ENCODE assay signal across 12 cellular contexts in the genomic region with DNA sequence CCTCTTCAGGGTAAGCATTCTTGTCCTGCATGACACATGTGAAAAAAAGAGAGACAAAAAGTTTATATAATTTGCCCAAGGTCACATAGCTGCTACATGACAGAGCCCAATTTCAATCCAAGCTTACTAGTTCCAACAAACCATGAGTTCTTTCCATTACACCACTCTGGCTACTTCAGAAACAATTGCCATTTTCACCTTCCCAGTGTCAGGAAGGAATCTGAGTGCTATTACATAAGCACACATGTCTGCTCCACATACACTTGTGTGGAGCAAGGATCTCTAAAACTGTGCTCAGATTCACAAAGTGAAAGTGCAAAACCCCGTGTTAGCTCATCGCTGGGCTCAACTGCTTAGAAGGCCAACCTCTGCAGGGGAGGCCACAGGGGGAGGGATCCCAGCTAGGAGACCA.
DNase-seq lines count a peak whose midpoint lies in the region; ATAC-seq, FAIRE-seq and TF ChIP-seq lines count a peak whose summit lies in the region.
"Had no signal": no experiment of that assay in that cellular context is flagged by ENCODE, and none has a peak within 500 bp of the region (broad histone marks: within the 10 kb centered on the region; RNA-seq: fewer than 3 reads in every experiment).

No MANE protein-coding gene starts in this region.

- H4K20me1 ChIP-seq in keratinocyte (ENCODE audit: control insufficient read depth, extremely low read depth, insufficient read depth, low read length): no peaks in the 10 kb centered on the region

- H3K27ac ChIP-seq in HEK293 (ENCODE audit: extremely low read depth, low read depth, low read length) (no peak overlapping the region), keratinocyte (ENCODE audit: control insufficient read depth, insufficient read depth, low read length) (no peak overlapping the region), transverse colon (peak overlapping the region; percentile 48 to 74 (median 64))
- H3K27ac ChIP-seq: HL-60 had no signal

- H3K9me1 ChIP-seq in keratinocyte (ENCODE audit: control insufficient read depth, extremely low read depth, insufficient read depth, low read length): no peaks in the 10 kb centered on the region

- ATAC-seq in GM18511 (IDR thresholded peaks at IDR 0.05; ENCODE audit: unreplicated experiment): no peak
- ATAC-seq: stimulated activated naive B cell treated with anti-CD40 and anti-IgM and Interleukin-4, amounts not matched to agents 10 μg/mL and 1 μg/mL and 100 μg/mL, for 72 hours had no signal

- H3K27me3 ChIP-seq in keratinocyte (ENCODE audit: control insufficient read depth, extremely low read depth, insufficient read depth, low read length) (no peaks in the 10 kb centered on the region), transverse colon (no peaks in the 10 kb centered on the region)

- CTCF ChIA-PET in HEK293 (lab: Yijun Ruan, JAX): no interaction called here

- H3K4me3 ChIP-seq in HEK293 (ENCODE audit: low read depth, low read length) (no peak overlapping the region), astrocyte of the spinal cord (ENCODE audit: low read depth, low read length) (no peak overlapping the region), keratinocyte (ENCODE audit: control insufficient read depth in 2 of 3, extremely low read depth in 1 of 3, insufficient read depth in 2 of 3, low read depth in 1 of 3, low read length in 3 of 3) (no peak overlapping the region), transverse colon (no peak overlapping the region)

- intact Hi-C loops in transverse colon (cut with DNase I; ENCODE audit: low total_unique reads): no loop called here
- intact Hi-C loops in posterior cingulate gyrus (cut with DNase I): no loop called here

- TF ChIP-seq CTCF in HEK293 (tag by site-specific recombination; IDR thresholded peaks at IDR 0.05) (no peak), astrocyte of the spinal cord (IDR thresholded peaks at IDR 0.05; ENCODE audit: low read depth, low read length) (no peak), keratinocyte (optimal IDR thresholded peaks at IDR 0.05 in 1 of 3, IDR thresholded peaks at IDR 0.05 in 1 of 3, conservative IDR thresholded peaks at IDR 0.05 in 1 of 3; ENCODE audit: extremely low read depth in 1 of 3, insufficient read depth in 2 of 3, low read length in 3 of 3) (no peak), transverse colon (IDR thresholded peaks at IDR 0.05) (no peak)

- DNase-seq in astrocyte of the spinal cord (ENCODE audit: low read depth, low spot score) (peak; percentile 2), keratinocyte (ENCODE audit: low read depth, low spot score) (no peak), transverse colon (no peak), posterior cingulate gyrus (no peak), NCI-H187 (lab: John Stamatoyannopoulos, UW) (no peak)
- DNase-seq: activated CD4-positive, CD25-positive, alpha-beta regulatory T cell; NCI-H1417 treated with DMSO at 0.1 percent for 48 hours; NCI-H748 treated with DMSO at 0.1 percent for 48 hours; stimulated activated naive B cell treated with anti-CD40 and anti-IgM and Interleukin-4, amounts not matched to agents 10 μg/mL and 1 μg/mL and 100 μg/mL, for 72 hours had no signal

- no peaks in the 10 kb centered on the region for H3K36me3 ChIP-seq in HEK293 (ENCODE audit: control insufficient read depth in 2 of 2, insufficient read depth in 1 of 2, low read length in 2 of 2)
- no peaks in the 10 kb centered on the region for H3K36me3 ChIP-seq in keratinocyte (ENCODE audit: control insufficient read depth in 2 of 2, extremely low read depth in 1 of 2, insufficient read depth in 2 of 2, low read length in 2 of 2)
- H3K36me3 ChIP-seq in transverse colon: no peaks in the 10 kb centered on the region

- H3K79me2 ChIP-seq in keratinocyte (ENCODE audit: control insufficient read depth, insufficient read depth, low read length): no peaks in the 10 kb centered on the region

- H3K9ac ChIP-seq in keratinocyte (ENCODE audit: control insufficient read depth, extremely low read depth, insufficient read depth, low read length): no peak overlapping the region

- peak overlapping the region; percentile 77 for H2AFZ ChIP-seq in keratinocyte (ENCODE audit: control insufficient read depth, low read length)

- H3K4me1 ChIP-seq in HEK293 (ENCODE audit: control insufficient read depth, insufficient read depth, low read length): no peaks in the 10 kb centered on the region; the same call in 1 of the 2 replicates
- no peaks in the 10 kb centered on the region for H3K4me1 ChIP-seq in keratinocyte (ENCODE audit: control insufficient read depth, extremely low read depth, insufficient read depth, low read length)
- peaks cover 0 to 8% (median 0%) of the 10 kb centered on the region in 4 donors for H3K4me1 ChIP-seq in transverse colon

- H3K9me3 ChIP-seq in HEK293 (ENCODE audit: control insufficient read depth, insufficient read depth, low read depth, low read length) (no peaks in the 10 kb centered on the region), keratinocyte (ENCODE audit: control insufficient read depth, low read depth, low read length) (no peaks in the 10 kb centered on the region), transverse colon (no peaks in the 10 kb centered on the region)

- POLR2A ChIA-PET in HEK293 (lab: Yijun Ruan, JAX): no interaction called here

- 89% methylated on average over 2 of the region's 2 CpGs; no CpG with 5 or more reads in 1 of the 2 donors for WGBS in transverse colon (ENCODE audit: low coverage in 1 of 2), 2 donors

- TF ChIP-seq POLR2A in transverse colon (IDR thresholded peaks at IDR 0.05): no peak

- H3K4me2 ChIP-seq in keratinocyte (ENCODE audit: control insufficient read depth, extremely low read depth, insufficient read depth, low read depth, low read length): peak overlapping the region; percentile 59

- in situ Hi-C loops in astrocyte of the spinal cord (cut with HindIII; ENCODE audit: low sequenced_read_pairs): no loop called here
- in situ Hi-C loops in transverse colon (cut with MboI; ENCODE audit: low pct_ligation_motif_present in 1 of 4, low pct_unique_long_range_greater_than_20kb in 1 of 4, low sequenced_read_pairs in 3 of 4): no loop called here

- TF ChIP-seq EP300 in transverse colon (IDR thresholded peaks at IDR 0.05; ENCODE audit: low read depth): peak; percentile 52

- no peak for FAIRE-seq in keratinocyte (lab: Jason Lieb, UNC)

- dilution Hi-C loops in keratinocyte (cut with MboI; ENCODE audit: extremely low pct_ligation_motif_present, low sequenced_read_pairs): no loop called here

TF ChIP-seq in HEK293, 187 proteins besides CTCF, POLR2A, EP300 and RAD21 (continues in another document):
- TF ChIP-seq, protein P1, sequence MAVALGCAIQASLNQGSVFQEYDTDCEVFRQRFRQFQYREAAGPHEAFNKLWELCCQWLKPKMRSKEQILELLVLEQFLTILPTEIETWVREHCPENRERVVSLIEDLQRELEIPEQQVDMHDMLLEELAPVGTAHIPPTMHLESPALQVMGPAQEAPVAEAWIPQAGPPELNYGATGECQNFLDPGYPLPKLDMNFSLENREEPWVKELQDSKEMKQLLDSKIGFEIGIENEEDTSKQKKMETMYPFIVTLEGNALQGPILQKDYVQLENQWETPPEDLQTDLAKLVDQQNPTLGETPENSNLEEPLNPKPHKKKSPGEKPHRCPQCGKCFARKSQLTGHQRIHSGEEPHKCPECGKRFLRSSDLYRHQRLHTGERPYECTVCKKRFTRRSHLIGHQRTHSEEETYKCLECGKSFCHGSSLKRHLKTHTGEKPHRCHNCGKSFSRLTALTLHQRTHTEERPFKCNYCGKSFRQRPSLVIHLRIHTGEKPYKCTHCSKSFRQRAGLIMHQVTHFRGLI (tag by site-specific recombination; IDR thresholded peaks at IDR 0.05): peak; percentile 46; the same call in 1 of the 2 replicates
- TF ChIP-seq ZNF10 (tag by site-specific recombination; IDR thresholded peaks at IDR 0.05): no peak
- no peak for TF ChIP-seq ZNF37A (tag by site-specific recombination; IDR thresholded peaks at IDR 0.05)
- TF ChIP-seq, protein P2, sequence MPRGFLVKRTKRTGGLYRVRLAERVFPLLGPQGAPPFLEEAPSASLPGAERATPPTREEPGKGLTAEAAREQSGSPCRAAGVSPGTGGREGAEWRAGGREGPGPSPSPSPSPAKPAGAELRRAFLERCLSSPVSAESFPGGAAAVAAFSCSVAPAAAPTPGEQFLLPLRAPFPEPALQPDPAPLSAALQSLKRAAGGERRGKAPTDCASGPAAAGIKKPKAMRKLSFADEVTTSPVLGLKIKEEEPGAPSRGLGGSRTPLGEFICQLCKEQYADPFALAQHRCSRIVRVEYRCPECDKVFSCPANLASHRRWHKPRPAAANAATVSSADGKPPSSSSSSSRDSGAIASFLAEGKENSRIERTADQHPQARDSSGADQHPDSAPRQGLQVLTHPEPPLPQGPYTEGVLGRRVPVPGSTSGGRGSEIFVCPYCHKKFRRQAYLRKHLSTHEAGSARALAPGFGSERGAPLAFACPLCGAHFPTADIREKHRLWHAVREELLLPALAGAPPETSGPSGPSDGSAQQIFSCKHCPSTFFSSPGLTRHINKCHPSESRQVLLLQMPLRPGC (tag by site-specific recombination; IDR thresholded peaks at IDR 0.05): no peak
- no peak for TF ChIP-seq SETDB1 (IDR thresholded peaks at IDR 0.05; ENCODE audit: insufficient read length, low read length)
- no peak for TF ChIP-seq MZF1 (tag by site-specific recombination; IDR thresholded peaks at IDR 0.05; ENCODE audit: borderline replicate concordance)
- TF ChIP-seq ZNF776 (tag by site-specific recombination; IDR thresholded peaks at IDR 0.05; ENCODE audit: borderline replicate concordance): no peak
- no peak for TF ChIP-seq SP2 (tag by site-specific recombination; IDR thresholded peaks at IDR 0.05)
- no peak for TF ChIP-seq ZFP41 (tag by site-specific recombination; IDR thresholded peaks at IDR 0.05; ENCODE audit: borderline replicate concordance)

Comparison
In these comparisons a context has a peak if more than half of its experiments do, and no peak if none do; other contexts are left out.
1. H3K27ac ChIP-seq: peak in transverse colon (4 of 4); none in HEK293 (single experiment) and keratinocyte (single experiment).